ENCODE assay signal across 1 cellular context in genomic region chr2:10083692-10084566, GRCh38.
TF ChIP-seq lines count a peak whose summit lies in the region.

No MANE protein-coding gene starts in this region.

TF ChIP-seq in GM12878, 131 proteins besides CTCF, POLR2A, EP300 and RAD21 (continued from another document and continues in another):
- TF ChIP-seq E4F1 (IDR thresholded peaks at IDR 0.05; ENCODE audit: borderline replicate concordance, partially characterized antibody) (no peak), ASH2L (IDR thresholded peaks at IDR 0.05; ENCODE audit: borderline replicate concordance, low read depth) (no peak), MEF2B (IDR thresholded peaks at IDR 0.05; ENCODE audit: partially characterized antibody, poor library complexity, severe bottlenecking) (peak; percentile 90), RUNX3 (IDR thresholded peaks at IDR 0.05; ENCODE audit: low read length) (0 out of 2 replicates have a peak, but pooled peaks have one; percentile 21), JUND (IDR thresholded peaks at IDR 0.05; ENCODE audit: low read depth, low read length) (no peak), NR2C2 (IDR thresholded peaks at IDR 0.05; ENCODE audit: borderline replicate concordance, control insufficient read depth, insufficient read length, low read depth) (no peak), POLR2AphosphoS5 (IDR thresholded peaks at IDR 0.05; ENCODE audit: low read length) (no peak), FOXM1 (IDR thresholded peaks at IDR 0.05; ENCODE audit: low read depth, low read length) (no peak), GATAD2B (conservative IDR thresholded peaks at IDR 0.05; ENCODE audit: low read depth) (no peak), SKIL (IDR thresholded peaks at IDR 0.05; ENCODE audit: low read depth, poor library complexity, severe bottlenecking) (peak; percentile 57), BACH1 (IDR thresholded peaks at IDR 0.05; ENCODE audit: borderline replicate concordance) (no peak), ZNF207 (IDR thresholded peaks at IDR 0.05; ENCODE audit: borderline replicate concordance) (no peak), ZBED1 (IDR thresholded peaks at IDR 0.05; ENCODE audit: borderline replicate concordance) (no peak), KAT2A (conservative IDR thresholded peaks at IDR 0.05; ENCODE audit: control insufficient read depth, low read depth, low read length) (no peak), NR2F1 (conservative IDR thresholded peaks at IDR 0.05) (0 out of 2 replicates have a peak, but pooled peaks have one; percentile 11), NFXL1 (IDR thresholded peaks at IDR 0.05; ENCODE audit: borderline replicate concordance) (no peak), SPI1 (IDR thresholded peaks at IDR 0.05; ENCODE audit: borderline replicate concordance, insufficient read depth, low read depth, low read length) (0 out of 2 replicates have a peak, but pooled peaks have one; percentile 33), MLLT1 (IDR thresholded peaks at IDR 0.05) (no peak), IRF5 (IDR thresholded peaks at IDR 0.05; ENCODE audit: borderline replicate concordance) (no peak), USF1 (IDR thresholded peaks at IDR 0.05; ENCODE audit: borderline replicate concordance, extremely low read length, insufficient read depth, low read depth, low read length) (no peak), STAT3 (IDR thresholded peaks at IDR 0.05; ENCODE audit: low read depth, low read length) (no peak), EZH2 (IDR thresholded peaks at IDR 0.05; ENCODE audit: borderline replicate concordance, control insufficient read depth, low read depth, low read length) (no peak), RBBP5 (conservative IDR thresholded peaks at IDR 0.05) (no peak), SREBF1 (IDR thresholded peaks at IDR 0.05; ENCODE audit: low read length) (no peak), BCL11A (IDR thresholded peaks at IDR 0.05; ENCODE audit: low read depth, low read length) (0 out of 2 replicates have a peak, but pooled peaks have one; percentile 26), E2F4 (IDR thresholded peaks at IDR 0.05; ENCODE audit: low read depth, low read length) (no peak), RELB (IDR thresholded peaks at IDR 0.05; ENCODE audit: low read depth) (no peak; the same call in 1 of the 2 replicates), PKNOX1 (IDR thresholded peaks at IDR 0.05) (peak; percentile 72), NBN (IDR thresholded peaks at IDR 0.05) (peak; percentile 57; the same call in 1 of the 2 replicates), ATF7 (IDR thresholded peaks at IDR 0.05; ENCODE audit: low read depth) (peak; percentile 80), ZNF274 (IDR thresholded peaks at IDR 0.05; ENCODE audit: insufficient read depth, insufficient read length) (no peak), ELK1 (IDR thresholded peaks at IDR 0.05; ENCODE audit: low read depth, low read length) (no peak), PBX3 (IDR thresholded peaks at IDR 0.05; ENCODE audit: insufficient replicate concordance, low read depth, low read length) (peak; percentile 28), ETV6 (conservative IDR thresholded peaks at IDR 0.05 in 1 of 2, IDR thresholded peaks at IDR 0.05 in 1 of 2; ENCODE audit: borderline replicate concordance in 1 of 2, low read depth in 1 of 2) (no peak), E2F8 (IDR thresholded peaks at IDR 0.05; ENCODE audit: low read depth, partially characterized antibody) (no peak), BMI1 (IDR thresholded peaks at IDR 0.05; ENCODE audit: borderline replicate concordance) (no peak), POU2F2 (IDR thresholded peaks at IDR 0.05; ENCODE audit: borderline replicate concordance, low read depth, low read length) (peak; percentile 99), IRF3 (IDR thresholded peaks at IDR 0.05) (no peak)
